Comparison of ENCODE assay signal across 9 cellular contexts in genomic region chr4:20773144-20773997, GRCh38.
DNase-seq lines count a peak whose midpoint lies in the region; ATAC-seq and TF ChIP-seq lines count a peak whose summit lies in the region.
"Had no signal": no experiment of that assay in that cellular context is flagged by ENCODE, and none has a peak within 500 bp of the region (broad histone marks: within the 10 kb centered on the region; RNA-seq: fewer than 3 reads in every experiment).

No MANE protein-coding gene starts in this region.

- peak; percentile 85 for ATAC-seq in GM19328 (IDR thresholded peaks at IDR 0.05; ENCODE audit: unreplicated experiment)
- ATAC-seq in GM18517 (IDR thresholded peaks at IDR 0.05; ENCODE audit: unreplicated experiment): no peak

- H3K4me1 ChIP-seq in skeletal muscle satellite cell (ENCODE audit: control insufficient read depth, insufficient read depth, low read length): peaks cover 2% of the 10 kb centered on the region

- no TSS peak for BruUV-seq in Calu3 (replicated peaks; lab: Mats Ljungman, UMichigan)

- CTCF ChIA-PET in Calu3 (lab: Charles Lee): interaction anchor here (1.0 to 1.1 kb wide), 2 partner anchors 364 to 696 kb away, joined by 4 to 12 read pairs; no protein-coding TSS in a partner anchor

- H3K36me3 Mint-ChIP-seq in Calu3 (ENCODE audit: insufficient read depth, unreplicated experiment): no peaks in the 10 kb centered on the region

- H3K9me3 Mint-ChIP-seq in Calu3 (ENCODE audit: low read depth, unreplicated experiment): no peaks in the 10 kb centered on the region
- H3K9me3 Mint-ChIP-seq: T-helper 1 cell treated with Interleukin-12 subunit alpha and Interleukin-12 subunit beta and Interleukin-4 antibody, amounts not matched to agents 30 μg/mL and 1 μg/mL, for 36 hours had no signal

- intact Hi-C loops in Calu3 (cut with micrococcal nuclease; ENCODE audit: unreplicated experiment): loop anchor here (1.0 to 5.0 kb wide), 2 partner anchors 362 to 694 kb away; no protein-coding TSS in a partner anchor

- no peaks in the 10 kb centered on the region for H3K27me3 Mint-ChIP-seq in Calu3 (ENCODE audit: unreplicated experiment)

- no peak overlapping the region for H3K27ac Mint-ChIP-seq in Calu3 (ENCODE audit: unreplicated experiment)
- H3K27ac Mint-ChIP-seq: T-helper 1 cell treated with Interleukin-12 subunit alpha and Interleukin-12 subunit beta and Interleukin-4 antibody, amounts not matched to agents 30 μg/mL and 1 μg/mL, for 36 hours had no signal

- H3K36me3 ChIP-seq in skeletal muscle satellite cell (ENCODE audit: insufficient read depth, low read length): no peaks in the 10 kb centered on the region

- no peaks in the 10 kb centered on the region for H3K27me3 ChIP-seq in skeletal muscle satellite cell (ENCODE audit: control insufficient read depth, insufficient read depth, low read length)

- H3K9ac ChIP-seq in skeletal muscle satellite cell (ENCODE audit: low read depth, low read length): no peak overlapping the region

- no peak overlapping the region for H3K4me3 ChIP-seq in skeletal muscle satellite cell (ENCODE audit: low read length)

- H3K4me3 Mint-ChIP-seq in Calu3 (ENCODE audit: low read depth, unreplicated experiment): no peak overlapping the region
- H3K4me3 Mint-ChIP-seq: T-helper 1 cell treated with Interleukin-12 subunit alpha and Interleukin-12 subunit beta and Interleukin-4 antibody, amounts not matched to agents 30 μg/mL and 1 μg/mL, for 36 hours had no signal

- no peaks in the 10 kb centered on the region for H3K9me3 ChIP-seq in skeletal muscle satellite cell (replicated peaks; ENCODE audit: low read length)

- TF ChIP-seq CTCF in Calu3 (IDR thresholded peaks at IDR 0.05; ENCODE audit: unreplicated experiment): peak; percentile 45

- no peaks in the 10 kb centered on the region for H3K4me1 Mint-ChIP-seq in Calu3 (ENCODE audit: low read depth, unreplicated experiment)

- peak overlapping the region; percentile 42 for H3K4me2 ChIP-seq in skeletal muscle satellite cell (ENCODE audit: low read length)

- DNase-seq in Calu3 (peak; percentile 59), HPDE6-E6E7 (ENCODE audit: extremely low spot score) (peak; percentile 38), NOMO-1 (lab: John Stamatoyannopoulos, UW; ENCODE audit: unreplicated experiment in 2 of 2) (peak; percentile 6 to 40), astrocyte of the hippocampus (ENCODE audit: low read depth, low spot score) (peak; percentile 84), hypothalamus (lab: John Stamatoyannopoulos, UW) (peak in 36 of 51 donors; percentile 0 to 52 (median 10))

Comparison
In these comparisons a context has a peak if more than half of its experiments do, and no peak if none do; other contexts are left out.
1. DNase-seq: peak in every context shown above with its lines; median percentile 84 in astrocyte of the hippocampus; 59 in Calu3; 38 in HPDE6-E6E7; 23 in NOMO-1; 10 in hypothalamus.